Comparison of ENCODE assay signal across 14 cellular contexts in genomic region chr2:45137941-45138695, GRCh38.
DNase-seq lines count a peak whose midpoint lies in the region; ATAC-seq, FAIRE-seq and TF ChIP-seq lines count a peak whose summit lies in the region.
"Had no signal": no experiment of that assay in that cellular context is flagged by ENCODE, and none has a peak within 500 bp of the region (broad histone marks: within the 10 kb centered on the region; RNA-seq: fewer than 3 reads in every experiment).

No MANE protein-coding gene starts in this region.

- H3K4me3 Mint-ChIP-seq in neural progenitor cell = no peak overlapping the region
- H3K4me3 Mint-ChIP-seq in natural killer cell = no peak overlapping the region
- H3K4me3 Mint-ChIP-seq: CD4-positive, alpha-beta T cell; IgD-negative memory B cell had no signal

- no peak overlapping the region for H2BK5ac ChIP-seq in mesenchymal stem cell (ENCODE audit: low read depth, low read length, poor library complexity, severe bottlenecking)

- no peak for DNase-seq in HTR-8/SVneo (ENCODE audit: insufficient read length, low spot score)
- DNase-seq in bronchial epithelial cell (ENCODE audit: low read depth) = no peak
- DNase-seq in neural progenitor cell (ENCODE audit: low spot score) = no peak
- no peak for DNase-seq in mesenchymal stem cell
- no peak for DNase-seq in NCI-H748 treated with DMSO at 0.1 percent for 48 hours (lab: John Stamatoyannopoulos, UW)
- no peak for DNase-seq in natural killer cell
- DNase-seq: Calu3; CD4-positive, alpha-beta T cell; DMS 273 treated with DMSO at 0.1 percent for 48 hours; GM23248 had no signal

- no peak overlapping the region for H3K18ac ChIP-seq in mesenchymal stem cell (ENCODE audit: low read depth in 1 of 2, low read length in 2 of 2)

- H4K91ac ChIP-seq in mesenchymal stem cell (ENCODE audit: low read length) = no peak overlapping the region

- FAIRE-seq in HTR-8/SVneo (lab: Jason Lieb, UNC) (peak; percentile 66), bronchial epithelial cell (lab: Jason Lieb, UNC) (peak; percentile 23)
- FAIRE-seq: GM12878, GM18507 had no signal

- H3K9ac ChIP-seq in neural progenitor cell (no peak overlapping the region), mesenchymal stem cell (ENCODE audit: low read length) (no peak overlapping the region)
- H3K9ac ChIP-seq: GM23248 had no signal

- H3K4me1 Mint-ChIP-seq in neural progenitor cell = peaks cover 6% of the 10 kb centered on the region
- H3K4me1 Mint-ChIP-seq in natural killer cell = peaks cover 0 to 4% of the 10 kb centered on the region in 2 donors

- peaks cover 5% of the 10 kb centered on the region for H3K27me3 Mint-ChIP-seq in neural progenitor cell (ENCODE audit: insufficient read depth, low read depth)
- H3K27me3 Mint-ChIP-seq in natural killer cell (ENCODE audit: low read depth in 2 of 2) = peaks cover 14 to 19% of the 10 kb centered on the region in 2 donors

- 85% methylated on average over 8 of the region's 9 CpGs for WGBS in mesenchymal stem cell

- H3K23ac ChIP-seq in mesenchymal stem cell (ENCODE audit: low read length in 2 of 2) = no peak overlapping the region

- H3K79me2 ChIP-seq in neural progenitor cell (ENCODE audit: low read depth) = no peaks in the 10 kb centered on the region

- H2BK15ac ChIP-seq in mesenchymal stem cell (ENCODE audit: low read depth, poor library complexity, severe bottlenecking) = no peak overlapping the region

- no peak overlapping the region for H4K8ac ChIP-seq in mesenchymal stem cell (ENCODE audit: low read length)

- no peaks in the 10 kb centered on the region for H3F3A ChIP-seq in neural progenitor cell (ENCODE audit: low read depth)

- H3K36me3 ChIP-seq in bronchial epithelial cell (ENCODE audit: control insufficient read depth, insufficient read depth, low read length) (no peaks in the 10 kb centered on the region), neural progenitor cell (no peaks in the 10 kb centered on the region), mesenchymal stem cell (ENCODE audit: control insufficient read depth in 1 of 2, insufficient read depth in 2 of 2, low read depth in 1 of 2, low read length in 2 of 2) (no peaks in the 10 kb centered on the region)
- H3K36me3 ChIP-seq: HAP-1 had no signal

- ATAC-seq in natural killer cell = no peak
- ATAC-seq: GM12878 had no signal

- H3K27ac ChIP-seq in neural progenitor cell (no peak overlapping the region), mesenchymal stem cell (ENCODE audit: low read length, poor library complexity, severe bottlenecking) (no peak overlapping the region)
- H3K27ac ChIP-seq: GM23248 had no signal

- H2BK120ac ChIP-seq in mesenchymal stem cell (ENCODE audit: low read depth, low read length) = no peak overlapping the region

- H2AFZ ChIP-seq in neural progenitor cell (replicated peaks) (peak overlapping the region; percentile 50), mesenchymal stem cell (ENCODE audit: low read depth, low read length) (no peak overlapping the region)
- H2AFZ ChIP-seq: GM23248 had no signal

- H3K4me1 ChIP-seq in neural progenitor cell (peaks cover 3% of the 10 kb centered on the region), mesenchymal stem cell (ENCODE audit: control insufficient read depth, insufficient read depth, low read depth, low read length) (no peaks in the 10 kb centered on the region)
- H3K4me1 ChIP-seq: HAP-1 had no signal

- no peaks in the 10 kb centered on the region for H3K9me3 ChIP-seq in neural progenitor cell (ENCODE audit: low read depth)
- no peaks in the 10 kb centered on the region for H3K9me3 ChIP-seq in mesenchymal stem cell (ENCODE audit: control insufficient read depth, low read length)
- H3K9me3 ChIP-seq: HAP-1 had no signal

- peak overlapping the region in 1 of 2 experiments; percentile 78 for H3K14ac ChIP-seq in mesenchymal stem cell (ENCODE audit: low read length in 2 of 2)

- H3K27ac Mint-ChIP-seq in neural progenitor cell = no peak overlapping the region
- H3K27ac Mint-ChIP-seq in natural killer cell = no peak overlapping the region
- H3K27ac Mint-ChIP-seq: CD4-positive, alpha-beta T cell; IgD-negative memory B cell had no signal

- H2BK12ac ChIP-seq in mesenchymal stem cell (ENCODE audit: low read length in 2 of 2) = no peak overlapping the region

- H3K36me3 Mint-ChIP-seq in neural progenitor cell (no peaks in the 10 kb centered on the region), natural killer cell (no peaks in the 10 kb centered on the region)
- H3K36me3 Mint-ChIP-seq: IgD-negative memory B cell had no signal

- no peak overlapping the region for H3K4ac ChIP-seq in mesenchymal stem cell (ENCODE audit: low read depth in 1 of 2, low read length in 2 of 2)

- H3K4me3 ChIP-seq in bronchial epithelial cell (ENCODE audit: low read depth, low read length) (no peak overlapping the region), neural progenitor cell (no peak overlapping the region), mesenchymal stem cell (ENCODE audit: insufficient read depth in 1 of 2, low read depth in 1 of 2, low read length in 2 of 2) (no peak overlapping the region)
- H3K4me3 ChIP-seq: GM12878, GM23248, HAP-1 had no signal

- H3K27me3 ChIP-seq in bronchial epithelial cell (ENCODE audit: control insufficient read depth, insufficient read depth, low read length) = peaks cover 4% of the 10 kb centered on the region
- H3K27me3 ChIP-seq in neural progenitor cell = no peaks in the 10 kb centered on the region
- peaks cover 0 to 3% of the 10 kb centered on the region in 2 experiments for H3K27me3 ChIP-seq in mesenchymal stem cell (ENCODE audit: control insufficient read depth in 1 of 2, insufficient read depth in 1 of 2, low read length in 2 of 2)

- H3K9me3 Mint-ChIP-seq in neural progenitor cell (no peaks in the 10 kb centered on the region), natural killer cell (no peaks in the 10 kb centered on the region)
- H3K9me3 Mint-ChIP-seq: CD4-positive, alpha-beta T cell; IgD-negative memory B cell had no signal

- H3K79me1 ChIP-seq in mesenchymal stem cell (replicated peaks; ENCODE audit: low read length, poor library complexity, severe bottlenecking) = no peaks in the 10 kb centered on the region

- intact Hi-C loops in natural killer cell (cut with micrococcal nuclease) = no loop called here

- no peaks in the 10 kb centered on the region for H4K20me1 ChIP-seq in neural progenitor cell (ENCODE audit: low read depth)

- H2AK5ac ChIP-seq in mesenchymal stem cell (ENCODE audit: low read length, severe bottlenecking) = no peak overlapping the region

- no peak for TF ChIP-seq CTCF in bronchial epithelial cell (IDR thresholded peaks at IDR 0.05; ENCODE audit: insufficient read depth, low read length, severe bottlenecking)
- no peak for TF ChIP-seq CTCF in neural progenitor cell (IDR thresholded peaks at IDR 0.05)
- no peak for TF ChIP-seq CTCF in natural killer cell (IDR thresholded peaks at IDR 0.05)

- H3K4me2 ChIP-seq in neural progenitor cell = no peak overlapping the region
- H3K4me2 ChIP-seq in mesenchymal stem cell (ENCODE audit: low read length, poor library complexity, severe bottlenecking) = no peak overlapping the region
